In genomic region chr17:77736207-77736600, GRCh38 we compare ENCODE assay signal across 11 cellular contexts.
DNase-seq lines count a peak whose midpoint lies in the region; ATAC-seq and TF ChIP-seq lines count a peak whose summit lies in the region.
"Had no signal": no experiment of that assay in that cellular context is flagged by ENCODE, and none has a peak within 500 bp of the region (broad histone marks: within the 10 kb centered on the region; RNA-seq: fewer than 3 reads in every experiment).

No MANE protein-coding gene starts in this region.

- TF ChIP-seq CTCF in chondrocyte (IDR thresholded peaks at IDR 0.05) (no peak), parathyroid adenoma (IDR thresholded peaks at IDR 0.05) (no peak), BE2C (IDR thresholded peaks at IDR 0.05; ENCODE audit: low read depth, low read length) (no peak)

- peaks cover 38% of the 10 kb centered on the region for H3K4me1 Mint-ChIP-seq in chondrocyte (ENCODE audit: low read depth)
- no peaks in the 10 kb centered on the region for H3K4me1 Mint-ChIP-seq in activated CD4-positive, alpha-beta memory T cell treated with anti-CD3 and anti-CD28 coated beads for 36 hours (ENCODE audit: low read depth)

- H3K36me3 ChIP-seq in parathyroid adenoma (ENCODE audit: control insufficient read depth, insufficient read depth, low read length) (no peaks in the 10 kb centered on the region), BE2C (no peaks in the 10 kb centered on the region)
- H3K36me3 ChIP-seq: neutrophil had no signal

- DNase-seq in DMS79 (lab: John Stamatoyannopoulos, UW), result peak; percentile 84
- peak; percentile 55 for DNase-seq in NCI-H1092 (lab: John Stamatoyannopoulos, UW)
- no peak for DNase-seq in chondrocyte (ENCODE audit: low spot score)
- no peak for DNase-seq in BE2C
- no peak for DNase-seq in foreskin melanocyte
- DNase-seq in activated CD4-positive, alpha-beta memory T cell treated with anti-CD3 and anti-CD28 coated beads for 36 hours, result no peak
- DNase-seq: trophoblast cell had no signal

- H3K27me3 Mint-ChIP-seq in chondrocyte (ENCODE audit: low read depth), result no peaks in the 10 kb centered on the region
- H3K27me3 Mint-ChIP-seq in activated CD4-positive, alpha-beta memory T cell treated with anti-CD3 and anti-CD28 coated beads for 36 hours, result peaks cover 16% of the 10 kb centered on the region

- no peak overlapping the region for H3K9ac ChIP-seq in parathyroid adenoma

- no peaks in the 10 kb centered on the region for H3K79me2 ChIP-seq in parathyroid adenoma

- intact Hi-C loops in activated CD4-positive, alpha-beta memory T cell treated with anti-CD3 and anti-CD28 coated beads for 36 hours (cut with micrococcal nuclease), result no loop called here

- peaks cover 18% of the 10 kb centered on the region for H3K9me3 Mint-ChIP-seq in chondrocyte (ENCODE audit: low read depth)
- peaks cover 23% of the 10 kb centered on the region for H3K9me3 Mint-ChIP-seq in activated CD4-positive, alpha-beta memory T cell treated with anti-CD3 and anti-CD28 coated beads for 36 hours

- peak overlapping the region; percentile 21 for H3K27ac ChIP-seq in parathyroid adenoma
- H3K27ac ChIP-seq: neutrophil had no signal

- H3K27me3 ChIP-seq in parathyroid adenoma (ENCODE audit: control insufficient read depth, insufficient read depth, low read length) (no peaks in the 10 kb centered on the region), BE2C (no peaks in the 10 kb centered on the region)

- H3K4me1 ChIP-seq in parathyroid adenoma (peaks cover 6% of the 10 kb centered on the region), BE2C (peaks cover 14% of the 10 kb centered on the region)

- no peak for ATAC-seq in GM21576 (IDR thresholded peaks at IDR 0.05; ENCODE audit: unreplicated experiment)

- peaks cover 5% of the 10 kb centered on the region for H3K36me3 Mint-ChIP-seq in chondrocyte (ENCODE audit: low read depth)
- H3K36me3 Mint-ChIP-seq in activated CD4-positive, alpha-beta memory T cell treated with anti-CD3 and anti-CD28 coated beads for 36 hours, result peaks cover 3% of the 10 kb centered on the region

- CTCF ChIA-PET in activated CD4-positive, alpha-beta memory T cell treated with anti-CD3 and anti-CD28 coated beads for 36 hours (lab: Charles Lee), result no interaction called here

- H3K4me3 ChIP-seq in parathyroid adenoma (ENCODE audit: low read depth, low read length) (no peak overlapping the region), BE2C (ENCODE audit: low read depth, low read length) (no peak overlapping the region)

- H3K9me3 ChIP-seq in parathyroid adenoma (ENCODE audit: control insufficient read depth, low read length) (no peaks in the 10 kb centered on the region), BE2C (no peaks in the 10 kb centered on the region)
- H3K9me3 ChIP-seq: neutrophil had no signal

- H3K27ac Mint-ChIP-seq in chondrocyte (ENCODE audit: unreplicated experiment), result peak overlapping the region; percentile 22
- H3K27ac Mint-ChIP-seq in activated CD4-positive, alpha-beta memory T cell treated with anti-CD3 and anti-CD28 coated beads for 36 hours, result no peak overlapping the region
- H3K27ac Mint-ChIP-seq: activated naive CD8-positive, alpha-beta T cell had no signal

- POLR2A ChIA-PET in activated CD4-positive, alpha-beta memory T cell treated with anti-CD3 and anti-CD28 coated beads for 36 hours (lab: Charles Lee), result no interaction called here

- peak overlapping the region; percentile 54 for H2AFZ ChIP-seq in parathyroid adenoma

- H3K4me3 Mint-ChIP-seq in chondrocyte (ENCODE audit: unreplicated experiment), result no peak overlapping the region
- no peak overlapping the region for H3K4me3 Mint-ChIP-seq in activated CD4-positive, alpha-beta memory T cell treated with anti-CD3 and anti-CD28 coated beads for 36 hours
- H3K4me3 Mint-ChIP-seq: activated naive CD8-positive, alpha-beta T cell had no signal

- H3K4me2 ChIP-seq in parathyroid adenoma (ENCODE audit: low read length), result no peak overlapping the region

Comparison
In these comparisons a context has a peak if more than half of its experiments do, and no peak if none do; other contexts are left out.
1. DNase-seq: peak in DMS79 (single experiment) and NCI-H1092 (single experiment); none in chondrocyte (single experiment), BE2C (single experiment), foreskin melanocyte (single experiment) and activated CD4-positive, alpha-beta memory T cell treated with anti-CD3 and anti-CD28 coated beads for 36 hours (single experiment).